ENCODE assay signal across 21 cellular contexts in the genomic region with DNA sequence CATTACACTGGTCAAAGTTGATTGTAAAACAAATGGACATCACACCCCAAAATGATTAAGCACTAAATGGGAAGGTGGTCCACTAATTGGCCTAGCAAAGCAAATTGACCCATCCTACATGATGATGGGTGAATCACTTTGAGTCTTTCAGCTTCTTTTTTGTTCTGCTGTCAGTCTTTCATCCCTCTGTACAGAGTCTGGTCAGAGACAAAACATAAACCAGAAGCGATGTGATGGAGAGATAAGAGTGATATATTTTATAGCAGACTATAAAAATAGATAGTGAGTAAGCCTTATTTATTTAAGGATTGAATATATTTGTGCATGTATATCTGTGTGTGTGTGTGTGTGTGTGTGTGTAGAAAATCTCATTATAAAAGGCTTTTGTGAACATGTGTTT.
"Had no signal": no experiment of that assay in that cellular context is flagged by ENCODE, and none has a peak within 500 bp of the region (broad histone marks: within the 10 kb centered on the region; RNA-seq: fewer than 3 reads in every experiment).

No MANE protein-coding gene starts in this region.

- H3K4me1 ChIP-seq: colonic mucosa, upper lobe of right lung had no signal

- H3K4me3 ChIP-seq: colonic mucosa, upper lobe of right lung had no signal

- H3K27me3 ChIP-seq: colonic mucosa, upper lobe of right lung had no signal

- ATAC-seq: activated CD8-positive, alpha-beta T cell treated with anti-CD3 and anti-CD28 coated beads for 36 hours; activated T-helper 17 cell treated with anti-CD3 and anti-CD28 coated beads, Interleukin-2, amount 50 U/mL, for 72 hours; left lobe of liver; stimulated activated naive B cell treated with anti-CD40 and anti-IgM and Interleukin-4, amounts not matched to agents 10 μg/mL and 1 μg/mL and 100 μg/mL, for 72 hours; upper lobe of right lung had no signal

- H3K9me3 ChIP-seq: colonic mucosa, upper lobe of right lung had no signal

- H3K27ac ChIP-seq: colonic mucosa, epithelial cell of prostate, upper lobe of right lung had no signal

- H3K36me3 ChIP-seq: colonic mucosa, upper lobe of right lung had no signal

- DNase-seq: activated CD4-positive, alpha-beta T cell treated with anti-CD3 and anti-CD28 coated beads, Interleukin-2, amount 10 ng/mL, durations not matched to agents 24 days and 14 days; activated CD8-positive, alpha-beta T cell treated with anti-CD3 and anti-CD28 coated beads for 36 hours; activated naive CD4-positive, alpha-beta T cell; activated naive CD8-positive, alpha-beta T cell treated with anti-CD3 and anti-CD28 coated beads, Interleukin-2, amount 10 ng/mL, durations not matched to agents 7 days and 5 days; activated T-cell treated with anti-CD3 and anti-CD28 coated beads, Interleukin-2, amount 50 U/mL, for 1 hour; anterior cingulate cortex; colonic mucosa; endodermal cell; foreskin melanocyte; glutamatergic neuron; hippocampal formation; mammary epithelial cell; occipital lobe; posterior cingulate gyrus; stimulated activated naive B cell treated with anti-CD40 and anti-IgM and Interleukin-4, amounts not matched to agents 10 μg/mL and 1 μg/mL and 100 μg/mL, for 72 hours; T1000; upper lobe of right lung had no signal

- FAIRE-seq: islet of Langerhans had no signal
